Comparison of ENCODE assay signal across 8 cellular contexts in the genomic region with DNA sequence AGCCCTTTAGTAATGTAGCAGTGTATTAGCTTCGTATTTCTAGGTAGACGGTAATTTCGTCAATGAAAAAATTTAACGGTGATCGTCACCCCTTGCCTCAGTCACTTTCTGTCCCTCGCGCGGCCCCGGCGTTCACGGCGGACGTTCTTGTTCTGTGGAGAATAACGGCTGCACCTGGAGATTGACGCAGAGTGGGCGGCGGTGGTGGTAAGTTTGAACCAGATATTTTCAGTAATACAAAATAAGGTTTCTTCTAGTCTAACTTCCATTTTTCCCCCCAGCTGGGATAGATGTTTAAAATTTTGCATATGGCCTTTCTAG. TPM values are rescaled to one million over a fixed set of nuclear protein-coding genes. Genes with fewer than 3 reads are reported as not detected.
DNase-seq lines count a peak whose midpoint lies in the region; ATAC-seq and TF ChIP-seq lines count a peak whose summit lies in the region.

No MANE protein-coding gene starts in this region.

- H3K9me3 Mint-ChIP-seq in IgD-negative memory B cell, result peaks cover 17 to 40% (median 35%) of the 10 kb centered on the region in 3 donors

- peaks cover 15 to 20% (median 17%) of the 10 kb centered on the region in 3 donors for H3K4me1 Mint-ChIP-seq in IgD-negative memory B cell

- peaks cover 28% of the 10 kb centered on the region for H3K36me3 Mint-ChIP-seq in IgD-negative memory B cell

- peak overlapping the region; percentile 78 to 93 for H3K4me3 ChIP-seq in right atrium auricular region
- peak overlapping the region; percentile 90 for H3K4me3 ChIP-seq in skeletal muscle cell (ENCODE audit: low read depth, low read length)

- no peaks in the 10 kb centered on the region for H3K27me3 Mint-ChIP-seq in IgD-negative memory B cell

- DNase-seq in NCI-H2227 (lab: John Stamatoyannopoulos, UW; ENCODE audit: unreplicated experiment) (peak; percentile 72), NCI-H2227 treated with DMSO at 0.1 percent for 48 hours (lab: John Stamatoyannopoulos, UW) (no peak), right atrium auricular region (ENCODE audit: low spot score) (peak; percentile 63), skeletal muscle cell (ENCODE audit: low read depth) (no peak)
- DNase-seq in activated naive CD4-positive, alpha-beta T cell treated with anti-CD3 and anti-CD28 coated beads, Interleukin-2, amount 50 U/mL, for 16 hours, result peak; percentile 44

- H3K9me3 ChIP-seq in right atrium auricular region, result peaks cover 0 to 73% of the 10 kb centered on the region in 2 donors

- H3K27me3 ChIP-seq in right atrium auricular region, result no peaks in the 10 kb centered on the region

- H3K27ac ChIP-seq in right atrium auricular region, result peak overlapping the region; percentile 96 to 98

- no peak for ATAC-seq in GM18870 (IDR thresholded peaks at IDR 0.05; ENCODE audit: unreplicated experiment)
- ATAC-seq in GM18873 (IDR thresholded peaks at IDR 0.05; ENCODE audit: low FRiP score, unreplicated experiment), result no peak

- H3K36me3 ChIP-seq in right atrium auricular region, result peaks cover 24% of the 10 kb centered on the region

- peaks cover 0 to 18% of the 10 kb centered on the region in 2 donors for H3K4me1 ChIP-seq in right atrium auricular region

- peak overlapping the region; percentile 97 to 100 (median 99) for H3K27ac Mint-ChIP-seq in IgD-negative memory B cell

- no peak for TF ChIP-seq CTCF in right atrium auricular region (IDR thresholded peaks at IDR 0.05)

- H3K4me3 Mint-ChIP-seq in IgD-negative memory B cell, result peak overlapping the region; percentile 92 to 98 (median 96)

RNA-seq across cellular contexts. Expression of gene ZNF10, which starts 0.3 kb away (rescaled TPM):
- polyA plus RNA-seq in IgD-negative memory B cell, result 11.0 TPM
- 1 to 10 TPM; 6.8 to 9.8 TPM for total RNA-seq in right atrium auricular region

RNA-seq across cellular contexts. Expression of gene ZNF891, which starts 0.7 kb away (rescaled TPM):
- polyA plus RNA-seq in IgD-negative memory B cell, result 0.63 TPM
- total RNA-seq in right atrium auricular region, result 1 to 10 TPM in 1 of 2 donors, under 1 TPM in 1; 0.82 to 1.1 TPM

RNA-seq across cellular contexts. Expression of gene ZNF140, which starts 50.0 kb away (rescaled TPM):
- polyA plus RNA-seq in IgD-negative memory B cell, result 20.5 TPM
- 1 to 10 TPM; 6.1 TPM for total RNA-seq in right atrium auricular region

RNA-seq across cellular contexts. Expression of gene ZNF268, which starts 50.5 kb away (rescaled TPM):
- polyA plus RNA-seq in IgD-negative memory B cell, result 20.4 TPM
- total RNA-seq in right atrium auricular region, result 10 to 100 TPM in 1 of 2 donors, 1 to 10 TPM in 1; 6.5 to 10.6 TPM

Comparison
In these comparisons a context has a peak if more than half of its experiments do, and no peak if none do; other contexts are left out.
1. DNase-seq: peak in NCI-H2227 (single experiment), activated naive CD4-positive, alpha-beta T cell treated with anti-CD3 and anti-CD28 coated beads, Interleukin-2, amount 50 U/mL, for 16 hours (single experiment) and right atrium auricular region (single experiment); none in NCI-H2227 treated with DMSO at 0.1 percent for 48 hours (single experiment) and skeletal muscle cell (single experiment).